Comparison of ENCODE assay signal across 21 cellular contexts in genomic region chr12:130483616-130484180, GRCh38.
DNase-seq lines count a peak whose midpoint lies in the region; ATAC-seq, FAIRE-seq and TF ChIP-seq lines count a peak whose summit lies in the region.
"Had no signal": no experiment of that assay in that cellular context is flagged by ENCODE, and none has a peak within 500 bp of the region (broad histone marks: within the 10 kb centered on the region; RNA-seq: fewer than 3 reads in every experiment).

No MANE protein-coding gene starts in this region.

- no peaks in the 10 kb centered on the region for H3K36me3 Mint-ChIP-seq in stimulated activated naive B cell treated with anti-CD40 and anti-IgM and Interleukin-4, amounts not matched to agents 10 μg/mL and 1 μg/mL and 100 μg/mL, for 72 hours
- H3K36me3 Mint-ChIP-seq: CD4-positive, alpha-beta memory T cell had no signal

- H3K27me3 Mint-ChIP-seq in stimulated activated naive B cell treated with anti-CD40 and anti-IgM and Interleukin-4, amounts not matched to agents 10 μg/mL and 1 μg/mL and 100 μg/mL, for 72 hours = peaks cover 5 to 9% of the 10 kb centered on the region in 2 donors

- H3K4me1 Mint-ChIP-seq in stimulated activated naive B cell treated with anti-CD40 and anti-IgM and Interleukin-4, amounts not matched to agents 10 μg/mL and 1 μg/mL and 100 μg/mL, for 72 hours = no peaks in the 10 kb centered on the region
- H3K4me1 Mint-ChIP-seq: CD4-positive, alpha-beta memory T cell had no signal

- H3K9ac ChIP-seq in kidney (ENCODE audit: low read length in 2 of 2) = no peak overlapping the region

- no peaks in the 10 kb centered on the region for H3K9me3 Mint-ChIP-seq in stimulated activated naive B cell treated with anti-CD40 and anti-IgM and Interleukin-4, amounts not matched to agents 10 μg/mL and 1 μg/mL and 100 μg/mL, for 72 hours
- H3K9me3 Mint-ChIP-seq: H9 had no signal

- ATAC-seq in sciatic nerve (peak; percentile 17), GM21825 (IDR thresholded peaks at IDR 0.05; ENCODE audit: unreplicated experiment) (no peak)
- ATAC-seq in stimulated activated naive B cell treated with anti-CD40 and anti-IgM and Interleukin-4, amounts not matched to agents 10 μg/mL and 1 μg/mL and 100 μg/mL, for 72 hours (replicated peaks) = no peak
- ATAC-seq: HCT116 had no signal

- DNase-seq in BE2C (peak; percentile 79), NCI-H2171 treated with DMSO at 0.1 percent for 48 hours (lab: John Stamatoyannopoulos, UW) (peak; percentile 58), kidney (peak; percentile 31), sciatic nerve (ENCODE audit: low spot score) (no peak)
- no peak for DNase-seq in activated CD4-positive, alpha-beta T cell treated with anti-CD3 and anti-CD28 coated beads for 48 hours
- no peak for DNase-seq in stimulated activated naive B cell treated with anti-CD40 and anti-IgM and Interleukin-4, amounts not matched to agents 10 μg/mL and 1 μg/mL and 100 μg/mL, for 72 hours
- DNase-seq: 8988T; ACHN; AML-193; C1 segment of cervical spinal cord; Calu3; CD4-positive, alpha-beta memory T cell; COR-L47; DMS79 treated with DMSO at 0.1 percent for 48 hours; GF-D8; H9 had no signal

- H3K4me1 ChIP-seq in BE2C (peaks cover 12% of the 10 kb centered on the region), kidney (ENCODE audit: control insufficient read depth in 1 of 2, insufficient read depth in 1 of 2, low read depth in 1 of 2, low read length in 2 of 2) (no peaks in the 10 kb centered on the region)
- H3K4me1 ChIP-seq: A549 had no signal

- peak overlapping the region; percentile 11; the same call in 1 of the 2 replicates for H3K4me3 ChIP-seq in BE2C (ENCODE audit: low read depth, low read length)
- H3K4me3 ChIP-seq in kidney (ENCODE audit: low read length in 2 of 2) = no peak overlapping the region
- H3K4me3 ChIP-seq: A549 had no signal

- H3K27ac ChIP-seq in kidney (ENCODE audit: low read depth in 2 of 2, low read length in 2 of 2) = no peak overlapping the region
- H3K27ac ChIP-seq: A549 had no signal

- TF ChIP-seq CTCF in BE2C (IDR thresholded peaks at IDR 0.05; ENCODE audit: low read depth, low read length) (no peak), kidney (IDR thresholded peaks at IDR 0.05; ENCODE audit: borderline replicate concordance, extremely low read depth, insufficient read depth) (no peak)

- intact Hi-C loops in kidney (cut with DNase I) (no loop called here), sciatic nerve (cut with DNase I) (no loop called here)

- H3K27ac Mint-ChIP-seq in stimulated activated naive B cell treated with anti-CD40 and anti-IgM and Interleukin-4, amounts not matched to agents 10 μg/mL and 1 μg/mL and 100 μg/mL, for 72 hours = no peak overlapping the region
- H3K27ac Mint-ChIP-seq: CD4-positive, alpha-beta memory T cell; H9 had no signal

- H3K36me3 ChIP-seq in BE2C (peaks cover 24% of the 10 kb centered on the region), kidney (ENCODE audit: control insufficient read depth in 1 of 2, insufficient read depth in 2 of 2, low read length in 2 of 2) (no peaks in the 10 kb centered on the region)

- no peaks in the 10 kb centered on the region for H3K27me3 ChIP-seq in BE2C

- H3K4me3 Mint-ChIP-seq in stimulated activated naive B cell treated with anti-CD40 and anti-IgM and Interleukin-4, amounts not matched to agents 10 μg/mL and 1 μg/mL and 100 μg/mL, for 72 hours = no peak overlapping the region
- H3K4me3 Mint-ChIP-seq: CD4-positive, alpha-beta memory T cell; H9 had no signal

- no peak for FAIRE-seq in kidney (lab: Jason Lieb, UNC)
- FAIRE-seq: A549, GM12891, GM18507 had no signal

- H3K9me3 ChIP-seq in BE2C = no peaks in the 10 kb centered on the region
- H3K9me3 ChIP-seq in kidney (ENCODE audit: control insufficient read depth in 1 of 2, low read length in 2 of 2) = no peaks in the 10 kb centered on the region
- H3K9me3 ChIP-seq: A549 had no signal

Comparison
In these comparisons a context has a peak if more than half of its experiments do, and no peak if none do; other contexts are left out.
1. DNase-seq: peak in BE2C (single experiment), NCI-H2171 treated with DMSO at 0.1 percent for 48 hours (single experiment) and kidney (single experiment); none in sciatic nerve (single experiment), activated CD4-positive, alpha-beta T cell treated with anti-CD3 and anti-CD28 coated beads for 48 hours (single experiment) and stimulated activated naive B cell treated with anti-CD40 and anti-IgM and Interleukin-4, amounts not matched to agents 10 μg/mL and 1 μg/mL and 100 μg/mL, for 72 hours (single experiment).